Comparison of ENCODE assay signal across 8 cellular contexts in genomic region chr3:158801200-158801599, GRCh38. TPM values are rescaled to one million over a fixed set of nuclear protein-coding genes. Genes with fewer than 3 reads are reported as not detected.
DNase-seq lines count a peak whose midpoint lies in the region; ATAC-seq and TF ChIP-seq lines count a peak whose summit lies in the region.

No MANE protein-coding gene starts in this region.

- no peak for DNase-seq in activated CD4-positive, alpha-beta T cell treated with anti-CD3 and anti-CD28 coated beads for 36 hours
- DNase-seq in activated CD4-positive, alpha-beta T cell treated with anti-CD3 and anti-CD28 coated beads, Interleukin-2, amount 50 U/mL, for 48 hours: no peak
- DNase-seq in activated T-helper 2 cell treated with anti-CD3 and anti-CD28 coated beads, Interferon-gamma antibody, Interleukin-2, Interleukin-4, amounts not matched to agents 10 μg/mL and 5 μg/mL and 100 μg/mL, durations not matched to agents 14 hours and 24 hours and 36 hours (ENCODE audit: low spot score): no peak
- DNase-seq in left ventricle myocardium inferior (no peak), MV-4-11 (lab: John Stamatoyannopoulos, UW) (no peak)

- no peak for TF ChIP-seq CTCF in left ventricle myocardium inferior (IDR thresholded peaks at IDR 0.05; ENCODE audit: borderline replicate concordance)

- CTCF ChIA-PET in activated CD4-positive, alpha-beta T cell treated with anti-CD3 and anti-CD28 coated beads for 36 hours (lab: Charles Lee): interaction anchor here (0.6 to 3.5 kb wide), 11 partner anchors 9 to 157 kb away, joined by 3 to 13 read pairs (median 4); partner anchors contain the start of gene GFM1

- no peaks in the 10 kb centered on the region for H3K27me3 Mint-ChIP-seq in activated CD4-positive, alpha-beta T cell treated with anti-CD3 and anti-CD28 coated beads for 36 hours
- peaks cover 18% of the 10 kb centered on the region for H3K27me3 Mint-ChIP-seq in activated T-helper 2 cell treated with anti-CD3 and anti-CD28 coated beads, Interferon-gamma antibody, Interleukin-2, Interleukin-4, amounts not matched to agents 10 μg/mL and 5 μg/mL and 100 μg/mL, durations not matched to agents 14 hours and 24 hours and 36 hours (ENCODE audit: low read depth)

- H3K4me3 ChIP-seq in left ventricle myocardium inferior (peak overlapping the region; percentile 82), rectal smooth muscle tissue (ENCODE audit: low read length) (peak overlapping the region; percentile 95)

- H3K27ac ChIP-seq in left ventricle myocardium inferior (replicated peaks) (peak overlapping the region; percentile 85), rectal smooth muscle tissue (ENCODE audit: low read depth, low read length) (peak overlapping the region; percentile 85)

- no peaks in the 10 kb centered on the region for H3K36me3 Mint-ChIP-seq in activated CD4-positive, alpha-beta T cell treated with anti-CD3 and anti-CD28 coated beads for 36 hours (ENCODE audit: low read depth)
- no peaks in the 10 kb centered on the region for H3K36me3 Mint-ChIP-seq in activated T-helper 2 cell treated with anti-CD3 and anti-CD28 coated beads, Interferon-gamma antibody, Interleukin-2, Interleukin-4, amounts not matched to agents 10 μg/mL and 5 μg/mL and 100 μg/mL, durations not matched to agents 14 hours and 24 hours and 36 hours (ENCODE audit: low read depth)

- peak overlapping the region; percentile 87 for H3K27ac Mint-ChIP-seq in activated CD4-positive, alpha-beta T cell treated with anti-CD3 and anti-CD28 coated beads for 36 hours
- H3K27ac Mint-ChIP-seq in activated T-helper 2 cell treated with anti-CD3 and anti-CD28 coated beads, Interferon-gamma antibody, Interleukin-2, Interleukin-4, amounts not matched to agents 10 μg/mL and 5 μg/mL and 100 μg/mL, durations not matched to agents 14 hours and 24 hours and 36 hours: peak overlapping the region; percentile 82

- peak overlapping the region; percentile 42 for H3K9ac ChIP-seq in rectal smooth muscle tissue (ENCODE audit: low read length)

- H3K4me1 ChIP-seq in left ventricle myocardium inferior: peaks cover 35% of the 10 kb centered on the region
- H3K4me1 ChIP-seq in rectal smooth muscle tissue (ENCODE audit: control insufficient read depth, insufficient read depth, low read length): peaks cover 4% of the 10 kb centered on the region

- H3K4me3 Mint-ChIP-seq in activated CD4-positive, alpha-beta T cell treated with anti-CD3 and anti-CD28 coated beads for 36 hours: peak overlapping the region; percentile 81
- peak overlapping the region; percentile 87 for H3K4me3 Mint-ChIP-seq in activated T-helper 2 cell treated with anti-CD3 and anti-CD28 coated beads, Interferon-gamma antibody, Interleukin-2, Interleukin-4, amounts not matched to agents 10 μg/mL and 5 μg/mL and 100 μg/mL, durations not matched to agents 14 hours and 24 hours and 36 hours (ENCODE audit: low read depth)

- POLR2A ChIA-PET in activated CD4-positive, alpha-beta T cell treated with anti-CD3 and anti-CD28 coated beads for 36 hours (lab: Charles Lee): interaction anchor here (0.6 to 1.1 kb wide), 3 partner anchors 46 to 1688 kb away, joined by 3 to 5 read pairs (median 4); no protein-coding TSS in a partner anchor

- H3K36me3 ChIP-seq in left ventricle myocardium inferior (peaks cover 12% of the 10 kb centered on the region), rectal smooth muscle tissue (ENCODE audit: control insufficient read depth, insufficient read depth, low read length) (no peaks in the 10 kb centered on the region)

- intact Hi-C loops in activated CD4-positive, alpha-beta T cell treated with anti-CD3 and anti-CD28 coated beads for 36 hours (cut with DNase I, micrococcal nuclease): loop anchor here in 1 of 2 experiments (1.0 to 10.0 kb wide), 5 partner anchors 10 to 1954 kb away; partner anchors contain the start of genes IFT80, KPNA4, PPM1L and SMC4
- intact Hi-C loops in activated T-helper 2 cell treated with anti-CD3 and anti-CD28 coated beads, Interferon-gamma antibody, Interleukin-2, Interleukin-4, amounts not matched to agents 10 μg/mL and 5 μg/mL and 100 μg/mL, durations not matched to agents 14 hours and 24 hours and 36 hours (cut with micrococcal nuclease): loop anchor here (1.0 to 10.0 kb wide), 3 partner anchors 10 to 706 kb away; partner anchors contain the start of gene GFM1
- intact Hi-C loops in left ventricle myocardium inferior (cut with micrococcal nuclease): no loop called here

- peaks cover 22% of the 10 kb centered on the region for H3K4me1 Mint-ChIP-seq in activated CD4-positive, alpha-beta T cell treated with anti-CD3 and anti-CD28 coated beads for 36 hours
- peaks cover 16% of the 10 kb centered on the region for H3K4me1 Mint-ChIP-seq in activated T-helper 2 cell treated with anti-CD3 and anti-CD28 coated beads, Interferon-gamma antibody, Interleukin-2, Interleukin-4, amounts not matched to agents 10 μg/mL and 5 μg/mL and 100 μg/mL, durations not matched to agents 14 hours and 24 hours and 36 hours (ENCODE audit: low read depth)

- no peaks in the 10 kb centered on the region for H3K9me3 ChIP-seq in left ventricle myocardium inferior (replicated peaks)

- no peaks in the 10 kb centered on the region for H3K27me3 ChIP-seq in left ventricle myocardium inferior (ENCODE audit: low read depth)
- H3K27me3 ChIP-seq in rectal smooth muscle tissue (ENCODE audit: control insufficient read depth, insufficient read depth, low read length): no peaks in the 10 kb centered on the region

- H3K9me3 Mint-ChIP-seq in activated CD4-positive, alpha-beta T cell treated with anti-CD3 and anti-CD28 coated beads for 36 hours (ENCODE audit: low read depth): no peaks in the 10 kb centered on the region
- no peaks in the 10 kb centered on the region for H3K9me3 Mint-ChIP-seq in activated T-helper 2 cell treated with anti-CD3 and anti-CD28 coated beads, Interferon-gamma antibody, Interleukin-2, Interleukin-4, amounts not matched to agents 10 μg/mL and 5 μg/mL and 100 μg/mL, durations not matched to agents 14 hours and 24 hours and 36 hours

- no peak for ATAC-seq in activated CD4-positive, alpha-beta T cell treated with anti-CD3 and anti-CD28 coated beads for 36 hours
- no peak for ATAC-seq in GM18517 (IDR thresholded peaks at IDR 0.05; ENCODE audit: unreplicated experiment)
- ATAC-seq in HG02938 (IDR thresholded peaks at IDR 0.05; ENCODE audit: unreplicated experiment): no peak

RNA-seq across cellular contexts. Expression of gene MFSD1, which starts 0.7 kb away (rescaled TPM):
- 10 to 100 TPM in 1 of 2 experiments, 1 to 10 TPM in 1; 6.9 to 13.1 TPM for total RNA-seq in activated CD4-positive, alpha-beta T cell treated with anti-CD3 and anti-CD28 coated beads for 36 hours
- 20.2 and 24.1 TPM in 2 replicates for total RNA-seq in activated T-helper 2 cell treated with anti-CD3 and anti-CD28 coated beads, Interferon-gamma antibody, Interleukin-2, Interleukin-4, amounts not matched to agents 10 μg/mL and 5 μg/mL and 100 μg/mL, durations not matched to agents 14 hours and 24 hours and 36 hours
- total RNA-seq in left ventricle myocardium inferior: 26.2 TPM
